In genomic region chr11:47388697-47389576, GRCh38 we compare ENCODE assay signal across 14 cellular contexts. TPM values are rescaled to one million over a fixed set of nuclear protein-coding genes. Genes with fewer than 3 reads are reported as not detected.
DNase-seq lines count a peak whose midpoint lies in the region; FAIRE-seq lines count a peak whose summit lies in the region.
"Had no signal": no experiment of that assay in that cellular context is flagged by ENCODE, and none has a peak within 500 bp of the region (broad histone marks: within the 10 kb centered on the region; RNA-seq: fewer than 3 reads in every experiment).

No MANE protein-coding gene starts in this region.

- peak overlapping the region; percentile 100 for H3K27ac Mint-ChIP-seq in dendritic cell treated with granulocyte-macrophage colony-stimulating factor and Interleukin-4, amounts not matched to agents 40 ng/mL and 50 ng/mL, for 4 days
- no peak overlapping the region for H3K27ac Mint-ChIP-seq in activated CD4-positive, alpha-beta T cell treated with anti-CD3 and anti-CD28 coated beads, Interleukin-2, amount 10 ng/mL, durations not matched to agents 24 days and 14 days

- H3K36me3 Mint-ChIP-seq in dendritic cell treated with granulocyte-macrophage colony-stimulating factor and Interleukin-4, amounts not matched to agents 40 ng/mL and 50 ng/mL, for 4 days (ENCODE audit: low read depth), result peaks cover 71% of the 10 kb centered on the region
- no peaks in the 10 kb centered on the region for H3K36me3 Mint-ChIP-seq in activated CD4-positive, alpha-beta T cell treated with anti-CD3 and anti-CD28 coated beads, Interleukin-2, amount 10 ng/mL, durations not matched to agents 24 days and 14 days (ENCODE audit: low read depth)

- no peak for DNase-seq in HTR-8/SVneo (ENCODE audit: insufficient read length, low spot score)
- peak; percentile 68 for DNase-seq in posterior vena cava (ENCODE audit: low spot score)
- no peak for DNase-seq in stimulated activated CD4-positive, alpha-beta T cell treated with anti-CD3 and anti-CD28 coated beads, Interleukin-12 subunit alpha, Interleukin-12 subunit beta, amount 100 ng/mL, for 4 hours
- no peak for DNase-seq in stimulated activated naive CD4-positive, alpha-beta T cell (lab: John Stamatoyannopoulos, UW)
- no peak for DNase-seq in activated CD4-positive, alpha-beta T cell treated with anti-CD3 and anti-CD28 coated beads, Interleukin-2, amount 10 ng/mL, durations not matched to agents 24 days and 14 days
- DNase-seq: activated CD4-positive, alpha-beta T cell treated with anti-CD3 and anti-CD28 coated beads, Interleukin-2, amount 50 U/mL, for 48 hours; activated naive CD4-positive, alpha-beta T cell treated with Interleukin-2 at 50 U/mL for 16 hours; MG63; NCI-H2107; nucleus accumbens; T-helper 1 cell had no signal

- H3K4me1 Mint-ChIP-seq in dendritic cell treated with granulocyte-macrophage colony-stimulating factor and Interleukin-4, amounts not matched to agents 40 ng/mL and 50 ng/mL, for 4 days (ENCODE audit: low read depth), result peaks cover 89% of the 10 kb centered on the region
- peaks cover 10% of the 10 kb centered on the region for H3K4me1 Mint-ChIP-seq in activated CD4-positive, alpha-beta T cell treated with anti-CD3 and anti-CD28 coated beads, Interleukin-2, amount 10 ng/mL, durations not matched to agents 24 days and 14 days

- peak; percentile 23 for FAIRE-seq in HTR-8/SVneo (lab: Jason Lieb, UNC)

- no peaks in the 10 kb centered on the region for H3K9me3 Mint-ChIP-seq in dendritic cell treated with granulocyte-macrophage colony-stimulating factor and Interleukin-4, amounts not matched to agents 40 ng/mL and 50 ng/mL, for 4 days
- no peaks in the 10 kb centered on the region for H3K9me3 Mint-ChIP-seq in activated CD4-positive, alpha-beta T cell treated with anti-CD3 and anti-CD28 coated beads, Interleukin-2, amount 10 ng/mL, durations not matched to agents 24 days and 14 days

- H3K4me3 Mint-ChIP-seq in dendritic cell treated with granulocyte-macrophage colony-stimulating factor and Interleukin-4, amounts not matched to agents 40 ng/mL and 50 ng/mL, for 4 days, result peak overlapping the region; percentile 77
- H3K4me3 Mint-ChIP-seq in activated CD4-positive, alpha-beta T cell treated with anti-CD3 and anti-CD28 coated beads, Interleukin-2, amount 10 ng/mL, durations not matched to agents 24 days and 14 days, result no peak overlapping the region

- H3K27me3 Mint-ChIP-seq in dendritic cell treated with granulocyte-macrophage colony-stimulating factor and Interleukin-4, amounts not matched to agents 40 ng/mL and 50 ng/mL, for 4 days, result no peaks in the 10 kb centered on the region
- H3K27me3 Mint-ChIP-seq in activated CD4-positive, alpha-beta T cell treated with anti-CD3 and anti-CD28 coated beads, Interleukin-2, amount 10 ng/mL, durations not matched to agents 24 days and 14 days, result no peaks in the 10 kb centered on the region

- intact Hi-C loops in dendritic cell treated with granulocyte-macrophage colony-stimulating factor and Interleukin-4, amounts not matched to agents 40 ng/mL and 50 ng/mL, for 4 days (cut with micrococcal nuclease), result no loop called here
- intact Hi-C loops in posterior vena cava (cut with DNase I), result no loop called here
- intact Hi-C loops in activated CD4-positive, alpha-beta T cell treated with anti-CD3 and anti-CD28 coated beads, Interleukin-2, amount 10 ng/mL, durations not matched to agents 24 days and 14 days (cut with micrococcal nuclease), result no loop called here

RNA-seq across cellular contexts. Expression of gene SPI1, which starts 10.6 kb away (rescaled TPM):
- total RNA-seq in posterior vena cava, result 10 to 100 TPM; 27.7 to 47.0 TPM
- total RNA-seq in activated CD4-positive, alpha-beta T cell treated with anti-CD3 and anti-CD28 coated beads, Interleukin-2, amount 10 ng/mL, durations not matched to agents 24 days and 14 days, result not detected in 2 replicates
- total RNA-seq: chondrocyte, kidney epithelial cell had no signal

RNA-seq across cellular contexts. Expression of gene SLC39A13, which starts 19.5 kb away (rescaled TPM):
- total RNA-seq in posterior vena cava, result 10 to 100 TPM; 96.1 to 98.1 TPM
- 13.2 and 13.3 TPM in 2 replicates for total RNA-seq in activated CD4-positive, alpha-beta T cell treated with anti-CD3 and anti-CD28 coated beads, Interleukin-2, amount 10 ng/mL, durations not matched to agents 24 days and 14 days

RNA-seq across cellular contexts. Expression of gene MYBPC3, which starts 36.4 kb away (rescaled TPM):
- total RNA-seq in posterior vena cava, result under 1 TPM; 0.19 to 0.37 TPM
- total RNA-seq in activated CD4-positive, alpha-beta T cell treated with anti-CD3 and anti-CD28 coated beads, Interleukin-2, amount 10 ng/mL, durations not matched to agents 24 days and 14 days, result not detected in 2 replicates
- total RNA-seq: chondrocyte, kidney epithelial cell had no signal

RNA-seq across cellular contexts. Expression of gene PSMC3, which starts 37.3 kb away (rescaled TPM):
- total RNA-seq in posterior vena cava, result 100 to 1,000 TPM; 104 to 129 TPM
- 230 and 234 TPM in 2 replicates for total RNA-seq in activated CD4-positive, alpha-beta T cell treated with anti-CD3 and anti-CD28 coated beads, Interleukin-2, amount 10 ng/mL, durations not matched to agents 24 days and 14 days

RNA-seq across cellular contexts. Expression of gene RAPSN, which starts 60.0 kb away (rescaled TPM):
- under 1 TPM; 0.33 to 0.69 TPM for total RNA-seq in posterior vena cava
- 0.42 and 1.0 TPM in 2 replicates for total RNA-seq in activated CD4-positive, alpha-beta T cell treated with anti-CD3 and anti-CD28 coated beads, Interleukin-2, amount 10 ng/mL, durations not matched to agents 24 days and 14 days

Comparison
In these comparisons a context has a peak if more than half of its experiments do, and no peak if none do; other contexts are left out.
1. RNA of gene SPI1, which starts 10.6 kb away (total RNA-seq): 27.7 to 47.0 TPM in posterior vena cava; not detected in activated CD4-positive, alpha-beta T cell treated with anti-CD3 and anti-CD28 coated beads, Interleukin-2, amount 10 ng/mL, durations not matched to agents 24 days and 14 days; every median in the first group is over 10 times any median in the second.